ENCODE assay signal across 13 cellular contexts in genomic region chr1:171898956-171899355, GRCh38. TPM values are rescaled to one million over a fixed set of nuclear protein-coding genes. Genes with fewer than 3 reads are reported as not detected.
DNase-seq lines count a peak whose midpoint lies in the region; ATAC-seq and TF ChIP-seq lines count a peak whose summit lies in the region.
"Had no signal": no experiment of that assay in that cellular context is flagged by ENCODE, and none has a peak within 500 bp of the region (broad histone marks: within the 10 kb centered on the region; RNA-seq: fewer than 3 reads in every experiment).

No MANE protein-coding gene starts in this region.

- WGBS in ectodermal cell, 2 experiments, result 29 to 31% methylated on average over 9 of the region's 9 CpGs

- no peaks in the 10 kb centered on the region for H3K36me3 Mint-ChIP-seq in mesothelial cell of epicardium
- H3K36me3 Mint-ChIP-seq: stimulated activated effector memory CD8-positive, alpha-beta T cell treated with anti-CD3 and anti-CD28 coated beads, Interleukin-12 subunit alpha, Interleukin-12 subunit beta, amount 100 ng/mL, for 72 hours had no signal

- intact Hi-C loops in ascending aorta (cut with DNase I), result no loop called here

- no peak for TF ChIP-seq CTCF in mesothelial cell of epicardium (IDR thresholded peaks at IDR 0.05; ENCODE audit: unreplicated experiment)
- no peak for TF ChIP-seq CTCF in ascending aorta (IDR thresholded peaks at IDR 0.05)
- no peak for TF ChIP-seq CTCF in omental fat pad (IDR thresholded peaks at IDR 0.05)

- ATAC-seq in HG02938 (IDR thresholded peaks at IDR 0.05; ENCODE audit: unreplicated experiment), result no peak
- no peak for ATAC-seq in omental fat pad (ENCODE audit: low FRiP score)
- ATAC-seq: stimulated activated effector memory CD8-positive, alpha-beta T cell treated with anti-CD3 and anti-CD28 coated beads, Interleukin-12 subunit alpha, Interleukin-12 subunit beta, amount 100 ng/mL, for 72 hours had no signal

- peak overlapping the region; percentile 70 for H3K27ac Mint-ChIP-seq in mesothelial cell of epicardium
- H3K27ac Mint-ChIP-seq: activated naive CD8-positive, alpha-beta T cell treated with anti-CD3 and anti-CD28 coated beads, Interleukin-2, amount 10 ng/mL, durations not matched to agents 7 days and 5 days; B cell; stimulated activated effector memory CD8-positive, alpha-beta T cell treated with anti-CD3 and anti-CD28 coated beads, Interleukin-12 subunit alpha, Interleukin-12 subunit beta, amount 100 ng/mL, for 72 hours had no signal

- DNase-seq in COR-L47 (lab: John Stamatoyannopoulos, UW) (peak; percentile 77), NCI-H510A treated with DMSO at 0.1 percent for 48 hours (lab: John Stamatoyannopoulos, UW) (peak; percentile 71), mesothelial cell of epicardium (ENCODE audit: low spot score in 2 of 2, unreplicated experiment in 2 of 2) (no peak), germinal center (ENCODE audit: low spot score) (no peak), ascending aorta (ENCODE audit: low spot score in 2 of 2) (no peak), omental fat pad (ENCODE audit: low spot score) (no peak)
- DNase-seq: activated CD4-positive, alpha-beta T cell treated with anti-CD3 and anti-CD28 coated beads for 1 hour; activated naive CD8-positive, alpha-beta T cell treated with anti-CD3 and anti-CD28 coated beads, Interleukin-2, amount 10 ng/mL, durations not matched to agents 7 days and 5 days had no signal

- H3K9me3 Mint-ChIP-seq in mesothelial cell of epicardium, result no peaks in the 10 kb centered on the region
- H3K9me3 Mint-ChIP-seq: activated naive CD8-positive, alpha-beta T cell treated with anti-CD3 and anti-CD28 coated beads, Interleukin-2, amount 10 ng/mL, durations not matched to agents 7 days and 5 days; stimulated activated effector memory CD8-positive, alpha-beta T cell treated with anti-CD3 and anti-CD28 coated beads, Interleukin-12 subunit alpha, Interleukin-12 subunit beta, amount 100 ng/mL, for 72 hours had no signal

- H3K4me3 Mint-ChIP-seq in mesothelial cell of epicardium, result no peak overlapping the region
- H3K4me3 Mint-ChIP-seq: activated naive CD8-positive, alpha-beta T cell treated with anti-CD3 and anti-CD28 coated beads, Interleukin-2, amount 10 ng/mL, durations not matched to agents 7 days and 5 days; B cell; stimulated activated effector memory CD8-positive, alpha-beta T cell treated with anti-CD3 and anti-CD28 coated beads, Interleukin-12 subunit alpha, Interleukin-12 subunit beta, amount 100 ng/mL, for 72 hours had no signal

- peaks cover 22% of the 10 kb centered on the region for H3K4me1 Mint-ChIP-seq in mesothelial cell of epicardium
- H3K4me1 Mint-ChIP-seq: B cell had no signal

- no peak overlapping the region for H3K4me3 ChIP-seq in ectodermal cell (ENCODE audit: insufficient read depth, low read depth, low read length)
- H3K4me3 ChIP-seq in ascending aorta, result no peak overlapping the region

- no peaks in the 10 kb centered on the region for H3K27me3 ChIP-seq in ectodermal cell (ENCODE audit: control insufficient read depth, insufficient read depth, low read length, poor library complexity, severe bottlenecking)
- H3K27me3 ChIP-seq in ascending aorta, result no peaks in the 10 kb centered on the region

- H3K27ac ChIP-seq in ectodermal cell (ENCODE audit: insufficient read depth, low read depth, low read length, poor library complexity, severe bottlenecking) (peak overlapping the region; percentile 86), ascending aorta (no peak overlapping the region)
- H3K27ac ChIP-seq: HL-60 had no signal

- H3K36me3 ChIP-seq in ectodermal cell (ENCODE audit: control insufficient read depth, insufficient read depth, low read length), result no peaks in the 10 kb centered on the region
- H3K36me3 ChIP-seq in ascending aorta, result no peaks in the 10 kb centered on the region

- H3K4me1 ChIP-seq in ectodermal cell (ENCODE audit: control insufficient read depth, insufficient read depth, low read length), result peaks cover 5% of the 10 kb centered on the region
- H3K4me1 ChIP-seq in ascending aorta, result no peaks in the 10 kb centered on the region

- H3K27me3 Mint-ChIP-seq in mesothelial cell of epicardium (ENCODE audit: low read depth), result no peaks in the 10 kb centered on the region

- H3K9me3 ChIP-seq in ectodermal cell (ENCODE audit: control insufficient read depth, low read length), result no peaks in the 10 kb centered on the region
- no peaks in the 10 kb centered on the region for H3K9me3 ChIP-seq in ascending aorta

RNA-seq across cellular contexts. Expression of gene DNM3, which starts 57.7 kb away (rescaled TPM):
- 0.94 TPM for polyA plus RNA-seq in ectodermal cell (2013, experiment 1 of 4)
- 0.53 TPM for polyA plus RNA-seq in ectodermal cell (2013, experiment 2 of 4)
- 0.53 TPM for polyA plus RNA-seq in ectodermal cell (2013, experiment 3 of 4)
- polyA plus RNA-seq in ectodermal cell (2013, experiment 4 of 4), result 0.69 TPM
- total RNA-seq in mesothelial cell of epicardium (4.7 to 5.0 TPM (median 4.9 TPM) in 3 replicates), ascending aorta (9.6 TPM), omental fat pad (10 to 100 TPM in 1 of 4 donors, 1 to 10 TPM in 3; 2.9 to 15.8 (median 5.5) TPM)

Comparison
In these comparisons a context has a peak if more than half of its experiments do, and no peak if none do; other contexts are left out.
1. DNase-seq: peak in COR-L47 (single experiment) and NCI-H510A treated with DMSO at 0.1 percent for 48 hours (single experiment); none in mesothelial cell of epicardium (0 of 2), germinal center (single experiment), ascending aorta (0 of 2) and omental fat pad (single experiment).